21 cellular contexts compared by ENCODE assay signal in genomic region chr11:72314600-72315386, GRCh38.
DNase-seq lines count a peak whose midpoint lies in the region; ATAC-seq and TF ChIP-seq lines count a peak whose summit lies in the region.
"Had no signal": no experiment of that assay in that cellular context is flagged by ENCODE, and none has a peak within 500 bp of the region (broad histone marks: within the 10 kb centered on the region; RNA-seq: fewer than 3 reads in every experiment).

No MANE protein-coding gene starts in this region.

- H3K23ac ChIP-seq in H9 (ENCODE audit: insufficient read length, low read depth, low read length) (no peak overlapping the region), neuronal stem cell (ENCODE audit: low read depth, low read length, poor library complexity) (no peak overlapping the region)

- H3K4me3 ChIP-seq in neuronal stem cell (ENCODE audit: low read length in 2 of 2) (no peak overlapping the region), hepatocyte (no peak overlapping the region)
- H3K4me3 ChIP-seq: GM23248, SJSA1 had no signal

- H3K27me3 ChIP-seq in H9 (ENCODE audit: insufficient read depth, low read length): no peaks in the 10 kb centered on the region
- no peaks in the 10 kb centered on the region for H3K27me3 ChIP-seq in neuronal stem cell (ENCODE audit: control insufficient read depth in 3 of 3, insufficient read depth in 3 of 3, low read depth in 1 of 3, low read length in 3 of 3)
- H3K27me3 ChIP-seq in hepatocyte: no peaks in the 10 kb centered on the region
- H3K27me3 ChIP-seq: SJSA1 had no signal

- H2BK15ac ChIP-seq in H9 (ENCODE audit: low read depth, low read length) (no peak overlapping the region), neuronal stem cell (ENCODE audit: low read length) (no peak overlapping the region)

- no peak overlapping the region for H3T11ph ChIP-seq in H9 (ENCODE audit: low read length)

- H3K23me2 ChIP-seq in H9 (ENCODE audit: insufficient read length, low read depth, low read length, poor library complexity, severe bottlenecking): no peaks in the 10 kb centered on the region

- H2BK5ac ChIP-seq in H9 (ENCODE audit: insufficient read length, low read length): no peak overlapping the region
- no peak overlapping the region for H2BK5ac ChIP-seq in neuronal stem cell (ENCODE audit: low read length)

- H4K8ac ChIP-seq in H9 (replicated peaks; ENCODE audit: insufficient read length, low read depth, low read length): no peak overlapping the region
- H4K8ac ChIP-seq in neuronal stem cell (ENCODE audit: low read depth, low read length): no peak overlapping the region

- H3K18ac ChIP-seq in H9 (ENCODE audit: insufficient read length, low read depth, low read length) (no peak overlapping the region), neuronal stem cell (ENCODE audit: low read length) (peak overlapping the region; percentile 68)

- H3K4me1 ChIP-seq in H9 (ENCODE audit: insufficient read depth, low read length) (no peaks in the 10 kb centered on the region; the same call in 1 of the 2 replicates), neuronal stem cell (ENCODE audit: control insufficient read depth in 2 of 2, insufficient read depth in 1 of 2, low read depth in 1 of 2, low read length in 2 of 2) (peaks cover 0 to 10% of the 10 kb centered on the region in 2 donors), hepatocyte (ENCODE audit: insufficient read depth) (no peaks in the 10 kb centered on the region)
- H3K4me1 ChIP-seq: SJSA1 had no signal

- no peak overlapping the region for H3K14ac ChIP-seq in H9 (ENCODE audit: insufficient read depth, low read length)
- no peak overlapping the region for H3K14ac ChIP-seq in neuronal stem cell (ENCODE audit: low read length)

- H3K9me3 Mint-ChIP-seq in H9 (no peaks in the 10 kb centered on the region), glutamatergic neuron (ENCODE audit: unreplicated experiment) (peaks cover 4% of the 10 kb centered on the region)
- no peaks in the 10 kb centered on the region for H3K9me3 Mint-ChIP-seq in activated CD4-positive, alpha-beta memory T cell treated with anti-CD3 and anti-CD28 coated beads, Interleukin-2, amount 10 ng/mL, durations not matched to agents 7 days and 5 days
- H3K9me3 Mint-ChIP-seq: CD8-positive, alpha-beta T cell had no signal

- H2BK20ac ChIP-seq in H9 (ENCODE audit: low read depth, low read length, poor library complexity, severe bottlenecking): no peak overlapping the region

- no peak overlapping the region for H3K4ac ChIP-seq in H9 (ENCODE audit: low read depth, low read length)
- no peak overlapping the region for H3K4ac ChIP-seq in neuronal stem cell (ENCODE audit: low read length)

- TF ChIP-seq CTCF in H9 (conservative IDR thresholded peaks at IDR 0.05): no peak
- no peak for TF ChIP-seq CTCF in glutamatergic neuron (IDR thresholded peaks at IDR 0.05; ENCODE audit: partially characterized antibody, unreplicated experiment)
- no peak for TF ChIP-seq CTCF in hepatocyte (IDR thresholded peaks at IDR 0.05; ENCODE audit: poor library complexity)

- H3K27me3 Mint-ChIP-seq in H9 (ENCODE audit: low read depth) (no peaks in the 10 kb centered on the region), glutamatergic neuron (ENCODE audit: unreplicated experiment) (no peaks in the 10 kb centered on the region)
- H3K27me3 Mint-ChIP-seq in activated CD4-positive, alpha-beta memory T cell treated with anti-CD3 and anti-CD28 coated beads, Interleukin-2, amount 10 ng/mL, durations not matched to agents 7 days and 5 days: no peaks in the 10 kb centered on the region

- no peak overlapping the region for H2BK120ac ChIP-seq in H9 (ENCODE audit: low read depth, low read length, poor library complexity, severe bottlenecking)
- peak overlapping the region; percentile 1 for H2BK120ac ChIP-seq in neuronal stem cell (ENCODE audit: low read depth, low read length)

- H4K5ac ChIP-seq in H9 (ENCODE audit: insufficient read length, low read depth, low read length): no peak overlapping the region

- CTCF ChIA-PET in activated CD4-positive, alpha-beta memory T cell treated with anti-CD3 and anti-CD28 coated beads, Interleukin-2, amount 10 ng/mL, durations not matched to agents 7 days and 5 days (lab: Charles Lee): interaction anchor here (1.0 kb wide), 1 partner anchor 116 kb away, joined by 4 read pairs; no protein-coding TSS in a partner anchor

- H3K27ac ChIP-seq in H9 (ENCODE audit: insufficient read length, low read depth, low read length) (no peak overlapping the region), neuronal stem cell (replicated peaks; ENCODE audit: low read length) (peak overlapping the region; percentile 28), hepatocyte (no peak overlapping the region)
- H3K27ac ChIP-seq: 22Rv1, GM23248, KMS-11, SJSA1 had no signal

- H4K91ac ChIP-seq in H9 (ENCODE audit: insufficient read length, low read depth, low read length) (no peak overlapping the region), neuronal stem cell (ENCODE audit: low read depth, low read length, poor library complexity) (peak overlapping the region; percentile 76)

- H3K27ac Mint-ChIP-seq in H9: peak overlapping the region; percentile 22 to 90 (median 71)
- peak overlapping the region; percentile 52 for H3K27ac Mint-ChIP-seq in glutamatergic neuron (ENCODE audit: unreplicated experiment)
- no peak overlapping the region for H3K27ac Mint-ChIP-seq in activated CD4-positive, alpha-beta memory T cell treated with anti-CD3 and anti-CD28 coated beads, Interleukin-2, amount 10 ng/mL, durations not matched to agents 7 days and 5 days
- H3K27ac Mint-ChIP-seq: CD8-positive, alpha-beta T cell had no signal

- no peaks in the 10 kb centered on the region for H4K20me1 ChIP-seq in H9 (ENCODE audit: control insufficient read depth, insufficient read depth, insufficient read length)
- H4K20me1 ChIP-seq in hepatocyte (ENCODE audit: insufficient read depth, poor library complexity, severe bottlenecking): no peaks in the 10 kb centered on the region

- H3K79me1 ChIP-seq in H9 (ENCODE audit: insufficient read depth, low read depth, low read length, poor library complexity, severe bottlenecking) (no peaks in the 10 kb centered on the region), neuronal stem cell (ENCODE audit: low read depth, low read length) (no peaks in the 10 kb centered on the region)

- H3K79me2 ChIP-seq in H9 (ENCODE audit: insufficient read depth, low read length) (no peaks in the 10 kb centered on the region), hepatocyte (no peaks in the 10 kb centered on the region)

- POLR2A ChIA-PET in activated CD4-positive, alpha-beta memory T cell treated with anti-CD3 and anti-CD28 coated beads, Interleukin-2, amount 10 ng/mL, durations not matched to agents 7 days and 5 days (lab: Charles Lee): no interaction called here

- H3K9me2 ChIP-seq in hepatocyte (replicated peaks; ENCODE audit: insufficient read depth): no peaks in the 10 kb centered on the region

- H3K9ac ChIP-seq in H9 (ENCODE audit: extremely low read depth, insufficient read length, low read length) (no peak overlapping the region), neuronal stem cell (ENCODE audit: low read depth, low read length, poor library complexity) (no peak overlapping the region)
- H3K9ac ChIP-seq: GM23248, KMS-11 had no signal

- no peak overlapping the region for H3K56ac ChIP-seq in H9 (ENCODE audit: insufficient read length, low read depth, low read length)

- H3K9me3 ChIP-seq in H9 (ENCODE audit: control insufficient read depth, low read depth, low read length) (no peaks in the 10 kb centered on the region), neuronal stem cell (replicated peaks in 1 of 2; ENCODE audit: control insufficient read depth in 2 of 2, insufficient read depth in 1 of 2, low read depth in 1 of 2, low read length in 2 of 2) (no peaks in the 10 kb centered on the region), hepatocyte (ENCODE audit: low read depth) (no peaks in the 10 kb centered on the region)
- H3K9me3 ChIP-seq: SJSA1 had no signal

- ATAC-seq in HG02852 (IDR thresholded peaks at IDR 0.05; ENCODE audit: unreplicated experiment): no peak
- ATAC-seq: CD8-positive, alpha-beta T cell had no signal

- H2AFZ ChIP-seq in H9 (ENCODE audit: low read length) (no peak overlapping the region), neuronal stem cell (ENCODE audit: low read length) (no peak overlapping the region), hepatocyte (no peak overlapping the region)
- H2AFZ ChIP-seq: GM23248 had no signal

- H3K36me3 ChIP-seq in neuronal stem cell (replicated peaks in 1 of 2; ENCODE audit: control insufficient read depth in 2 of 2, insufficient read depth in 2 of 2, low read length in 2 of 2) (peaks cover 2 to 22% of the 10 kb centered on the region in 2 donors), hepatocyte (replicated peaks; ENCODE audit: insufficient read depth, low read depth) (no peaks in the 10 kb centered on the region)
- H3K36me3 ChIP-seq: SJSA1 had no signal

- H3K4me3 Mint-ChIP-seq in H9: no peak overlapping the region
- no peak overlapping the region for H3K4me3 Mint-ChIP-seq in glutamatergic neuron (ENCODE audit: unreplicated experiment)
- no peak overlapping the region for H3K4me3 Mint-ChIP-seq in activated CD4-positive, alpha-beta memory T cell treated with anti-CD3 and anti-CD28 coated beads, Interleukin-2, amount 10 ng/mL, durations not matched to agents 7 days and 5 days
- H3K4me3 Mint-ChIP-seq: CD8-positive, alpha-beta T cell had no signal

- H2AK5ac ChIP-seq in H9 (ENCODE audit: insufficient read length, low read length) (no peak overlapping the region), neuronal stem cell (ENCODE audit: low read depth, low read length) (no peak overlapping the region)

- peaks cover 0 to 4% (median 0%) of the 10 kb centered on the region in 3 experiments; a peak in 2 of 7 replicates for H3K36me3 Mint-ChIP-seq in H9 (ENCODE audit: insufficient read depth in 1 of 3, low read depth in 3 of 3)
- no peaks in the 10 kb centered on the region for H3K36me3 Mint-ChIP-seq in glutamatergic neuron (ENCODE audit: unreplicated experiment)
- H3K36me3 Mint-ChIP-seq in activated CD4-positive, alpha-beta memory T cell treated with anti-CD3 and anti-CD28 coated beads, Interleukin-2, amount 10 ng/mL, durations not matched to agents 7 days and 5 days (ENCODE audit: low read depth): no peaks in the 10 kb centered on the region

- no peak overlapping the region for H2BK12ac ChIP-seq in H9 (ENCODE audit: insufficient read length, low read depth, low read length)
- no peak overlapping the region for H2BK12ac ChIP-seq in neuronal stem cell (ENCODE audit: low read length)

- no CpG with 5 or more reads among the region's 6 CpGs for WGBS in H9 (ENCODE audit: extremely low coverage, insufficient read length, low lambda C conversion rate)
- no CpG with 5 or more reads among the region's 6 CpGs for WGBS in neuronal stem cell (ENCODE audit: extremely low coverage in 2 of 2, insufficient read length in 2 of 2, insufficient replicate concordance in 1 of 2), 2 donors
- 76% methylated on average over 6 of the region's 6 CpGs for WGBS in hepatocyte (ENCODE audit: low lambda C conversion rate, missing lambda C conversion rate)

- peaks cover 9 to 15% of the 10 kb centered on the region in 2 experiments for H3K4me1 Mint-ChIP-seq in H9
- H3K4me1 Mint-ChIP-seq in glutamatergic neuron (ENCODE audit: low read depth, unreplicated experiment): peaks cover 31% of the 10 kb centered on the region
- H3K4me1 Mint-ChIP-seq in activated CD4-positive, alpha-beta memory T cell treated with anti-CD3 and anti-CD28 coated beads, Interleukin-2, amount 10 ng/mL, durations not matched to agents 7 days and 5 days: no peaks in the 10 kb centered on the region

- DNase-seq in NCI-H82 (lab: John Stamatoyannopoulos, UW) (peak; percentile 20), NCI-H82 treated with DMSO at 0.1 percent for 48 hours (lab: John Stamatoyannopoulos, UW; ENCODE audit: unreplicated experiment) (no peak), H9 (peak; percentile 47), glutamatergic neuron (no peak), neuronal stem cell (ENCODE audit: low spot score) (no peak), hepatocyte (ENCODE audit: low spot score) (no peak)
- DNase-seq in activated CD4-positive, alpha-beta memory T cell treated with anti-CD3 and anti-CD28 coated beads, Interleukin-2, amount 10 ng/mL, durations not matched to agents 7 days and 5 days: no peak
- DNase-seq: ACHN; C1 segment of cervical spinal cord; CD8-positive, alpha-beta T cell; GM23248; NCI-H1105 treated with DMSO at 0.1 percent for 48 hours; NCI-H1694; NCI-H2081 treated with DMSO at 0.1 percent for 48 hours; NCI-H2171 treated with DMSO at 0.1 percent for 48 hours; NCI-H524 treated with DMSO at 0.1 percent for 48 hours; OCI-M1 had no signal

- H3K4me2 ChIP-seq in H9 (ENCODE audit: insufficient read depth, insufficient read length, low read length): no peak overlapping the region
- no peak overlapping the region for H3K4me2 ChIP-seq in neuronal stem cell (ENCODE audit: insufficient read depth, low read length, poor library complexity, severe bottlenecking)
- no peak overlapping the region for H3K4me2 ChIP-seq in hepatocyte
- H3K4me2 ChIP-seq: KMS-11 had no signal

Comparison
In these comparisons a context has a peak if more than half of its experiments do, and no peak if none do; other contexts are left out.
1. DNase-seq: peak in NCI-H82 (single experiment) and H9 (single experiment); none in NCI-H82 treated with DMSO at 0.1 percent for 48 hours (single experiment), glutamatergic neuron (single experiment), neuronal stem cell (single experiment), activated CD4-positive, alpha-beta memory T cell treated with anti-CD3 and anti-CD28 coated beads, Interleukin-2, amount 10 ng/mL, durations not matched to agents 7 days and 5 days (single experiment) and hepatocyte (single experiment).